Comparison of ENCODE assay signal across 24 cellular contexts in genomic region chrX:109925656-109926055, GRCh38.
"Had no signal": no experiment of that assay in that cellular context is flagged by ENCODE, and none has a peak within 500 bp of the region (broad histone marks: within the 10 kb centered on the region; RNA-seq: fewer than 3 reads in every experiment).

No MANE protein-coding gene starts in this region.

- H3K4me3 Mint-ChIP-seq: IgD-negative memory B cell had no signal

- H3K4me1 ChIP-seq: Peyer's patch, SJSA1 had no signal

- H3K36me3 ChIP-seq: MG63, Peyer's patch, SJSA1 had no signal

- H3K36me3 Mint-ChIP-seq: IgD-negative memory B cell had no signal

- H3K27ac Mint-ChIP-seq: IgD-negative memory B cell had no signal

- H3K4me3 ChIP-seq: MG63, PC-9, Peyer's patch, SJSA1, SK-N-MC had no signal

- ATAC-seq: Right ventricle myocardium inferior had no signal

- DNase-seq: Karpas-422; KBM-7; MG63; NCI-H1092 treated with DMSO at 0.1 percent for 48 hours; NCI-H1436; NCI-H187; NCI-H2029; NCI-H2081 treated with DMSO at 0.1 percent for 48 hours; NCI-H2171; NCI-H226; NCI-H446; NCI-H510A; NCI-H524 treated with DMSO at 0.1 percent for 48 hours; NCI-H69; NCI-H774; NK-92 treated with Interleukin-12 subunit alpha and Interleukin-12 subunit beta, amount 100 ng/mL, for 24 hours; PC-9; Peyer's patch; SIG-M5 had no signal

- H3K9me3 Mint-ChIP-seq: IgD-negative memory B cell had no signal

- H3K4me2 ChIP-seq: PC-9 had no signal

- H3K9me3 ChIP-seq: MG63, Peyer's patch, SJSA1 had no signal

- H3K27ac ChIP-seq: HL-60, PC-9, Peyer's patch, SJSA1, SK-N-MC had no signal

- H2AFZ ChIP-seq: PC-9 had no signal

- H3K27me3 ChIP-seq: MG63, Peyer's patch, SJSA1 had no signal
